ENCODE assay signal across 8 cellular contexts in genomic region chr14:49853572-49854375, GRCh38. TPM values are rescaled to one million over a fixed set of nuclear protein-coding genes. Genes with fewer than 3 reads are reported as not detected.
DNase-seq lines count a peak whose midpoint lies in the region; ATAC-seq and TF ChIP-seq lines count a peak whose summit lies in the region.

No MANE protein-coding gene starts in this region.

- H3K4me1 Mint-ChIP-seq in neural crest cell: peaks cover 18% of the 10 kb centered on the region
- peaks cover 60% of the 10 kb centered on the region for H3K4me1 Mint-ChIP-seq in stimulated activated naive CD8-positive, alpha-beta T cell treated with anti-CD3 and anti-CD28 coated beads, Interleukin-15, Interleukin-2, amounts not matched to agents 100 ng/mL and 50 ng/mL, for 24 hours (ENCODE audit: low read depth)

- ATAC-seq in HG03045 (IDR thresholded peaks at IDR 0.05; ENCODE audit: unreplicated experiment): no peak

- no peaks in the 10 kb centered on the region for H3K9me3 Mint-ChIP-seq in neural crest cell
- no peaks in the 10 kb centered on the region for H3K9me3 Mint-ChIP-seq in stimulated activated naive CD8-positive, alpha-beta T cell treated with anti-CD3 and anti-CD28 coated beads, Interleukin-15, Interleukin-2, amounts not matched to agents 100 ng/mL and 50 ng/mL, for 24 hours

- peak overlapping the region; percentile 98 for H3K4me3 Mint-ChIP-seq in neural crest cell
- H3K4me3 Mint-ChIP-seq in stimulated activated naive CD8-positive, alpha-beta T cell treated with anti-CD3 and anti-CD28 coated beads, Interleukin-15, Interleukin-2, amounts not matched to agents 100 ng/mL and 50 ng/mL, for 24 hours: peak overlapping the region; percentile 99

- no peak for TF ChIP-seq POLR2A in Peyer's patch (IDR thresholded peaks at IDR 0.05)

- H3K36me3 ChIP-seq in Peyer's patch: peaks cover 0 to 12% (median 0%) of the 10 kb centered on the region in 3 donors

- H3K27ac ChIP-seq in Peyer's patch: peak overlapping the region in 3 of 4 donors; percentile 89 to 93 (median 91)

- DNase-seq in GM12864 (ENCODE audit: low read depth) (no peak), HT1080 (ENCODE audit: low read depth) (peak; percentile 58), Peyer's patch (peak; percentile 73 to 90 (median 80)), fibroblast of peridontal ligament (ENCODE audit: extremely low read depth) (peak; percentile 87), neural crest cell (ENCODE audit: low read depth, low spot score) (peak; percentile 68)
- peak; percentile 37 to 52 for DNase-seq in activated T-helper 1 cell treated with anti-CD3 and anti-CD28 coated beads, Interleukin-2, amount 50 U/mL, for 16 hours (ENCODE audit: low read depth in 1 of 2, low spot score in 1 of 2)

- peak overlapping the region; percentile 94 for H3K4me3 ChIP-seq in GM12864 (ENCODE audit: low read depth, low read length)
- H3K4me3 ChIP-seq in Peyer's patch: peak overlapping the region; percentile 53 to 87 (median 82)

- TF ChIP-seq CTCF in GM12864 (IDR thresholded peaks at IDR 0.05; ENCODE audit: low read depth, low read length, missing control alignments) (peak; percentile 59), Peyer's patch (IDR thresholded peaks at IDR 0.05) (peak; percentile 34 to 96 (median 76)), neural crest cell (conservative IDR thresholded peaks at IDR 0.05) (peak; percentile 77)

- no peaks in the 10 kb centered on the region for H3K27me3 Mint-ChIP-seq in neural crest cell (ENCODE audit: low read depth)
- H3K27me3 Mint-ChIP-seq in stimulated activated naive CD8-positive, alpha-beta T cell treated with anti-CD3 and anti-CD28 coated beads, Interleukin-15, Interleukin-2, amounts not matched to agents 100 ng/mL and 50 ng/mL, for 24 hours: no peaks in the 10 kb centered on the region

- H3K27me3 ChIP-seq in Peyer's patch: no peaks in the 10 kb centered on the region

- peaks cover 7% of the 10 kb centered on the region for H3K36me3 Mint-ChIP-seq in neural crest cell (ENCODE audit: low read depth)
- peaks cover 27% of the 10 kb centered on the region for H3K36me3 Mint-ChIP-seq in stimulated activated naive CD8-positive, alpha-beta T cell treated with anti-CD3 and anti-CD28 coated beads, Interleukin-15, Interleukin-2, amounts not matched to agents 100 ng/mL and 50 ng/mL, for 24 hours (ENCODE audit: low read depth)

- peaks cover 0 to 14% (median 0%) of the 10 kb centered on the region in 4 donors for H3K4me1 ChIP-seq in Peyer's patch

- no peak overlapping the region for H3K27ac Mint-ChIP-seq in neural crest cell (ENCODE audit: unreplicated experiment)
- H3K27ac Mint-ChIP-seq in stimulated activated naive CD8-positive, alpha-beta T cell treated with anti-CD3 and anti-CD28 coated beads, Interleukin-15, Interleukin-2, amounts not matched to agents 100 ng/mL and 50 ng/mL, for 24 hours: peak overlapping the region; percentile 98

- H3K9me3 ChIP-seq in Peyer's patch: no peaks in the 10 kb centered on the region

RNA-seq across cellular contexts. Expression of gene NEMF, which starts 1.2 kb away (rescaled TPM):
- total RNA-seq in HT1080 (2014; rRNA removed; shearing (Covaris generic)): 31.2 and 38.6 TPM in 2 replicates
- polyA plus RNA-seq in HT1080 (2015; cell fraction: cytosol; rRNA removed): 21.7 and 28.4 TPM in 2 replicates
- polyA plus RNA-seq in HT1080 (2015; cell fraction: nucleus; rRNA removed): 76.7 and 92.4 TPM in 2 replicates
- total RNA-seq in Peyer's patch (100 to 1,000 TPM; 114 to 413 (median 145) TPM), neural crest cell (68.9 and 71.0 TPM in 2 replicates)

RNA-seq across cellular contexts. Expression of gene ARF6, which starts 39.1 kb away (rescaled TPM):
- total RNA-seq in HT1080 (2014; rRNA removed; shearing (Covaris generic)): 65.4 and 119 TPM in 2 replicates
- polyA plus RNA-seq in HT1080 (2015; cell fraction: cytosol; rRNA removed): 121 and 132 TPM in 2 replicates
- 64.0 and 64.1 TPM in 2 replicates for polyA plus RNA-seq in HT1080 (2015; cell fraction: nucleus; rRNA removed)
- total RNA-seq in Peyer's patch (10 to 100 TPM; 47.0 to 92.5 (median 68.5) TPM), neural crest cell (55.8 and 58.0 TPM in 2 replicates)
